In the genomic region with DNA sequence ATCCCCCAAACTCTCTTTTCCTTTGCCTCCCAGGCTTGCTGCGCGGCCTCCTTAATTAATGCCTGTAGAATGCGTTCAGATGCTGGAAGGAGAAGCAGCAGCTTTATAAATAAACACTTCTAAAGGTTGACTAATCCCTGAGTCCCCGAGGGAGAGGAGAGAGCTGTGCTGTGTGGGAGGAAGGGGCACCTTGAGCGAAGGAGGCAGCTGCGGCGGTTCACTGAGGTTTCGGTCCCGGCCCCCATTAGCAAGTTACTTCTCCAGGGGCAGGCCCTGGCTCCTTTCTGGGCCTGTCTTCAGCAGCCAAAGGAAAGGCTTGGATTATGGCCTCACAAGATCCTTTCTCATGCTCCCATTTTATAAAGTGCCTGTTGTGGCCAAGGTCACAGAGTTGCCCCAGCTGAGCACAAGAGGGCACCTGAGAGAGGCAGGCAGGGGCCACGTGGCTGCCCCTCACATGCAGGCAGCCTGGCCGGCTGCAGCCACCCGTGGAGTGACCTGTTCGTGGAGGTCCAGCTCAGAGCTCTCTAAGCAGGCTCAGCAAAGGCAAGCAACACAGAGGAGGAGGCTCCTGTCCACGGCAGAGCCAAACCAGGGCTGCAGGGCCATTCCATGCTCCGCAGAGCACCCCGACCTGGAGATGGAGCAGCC, we compare ENCODE assay signal across 12 cellular contexts. TPM values are rescaled to one million over a fixed set of nuclear protein-coding genes. Genes with fewer than 3 reads are reported as not detected.
DNase-seq lines count a peak whose midpoint lies in the region; ATAC-seq, FAIRE-seq and TF ChIP-seq lines count a peak whose summit lies in the region.
"Had no signal": no experiment of that assay in that cellular context is flagged by ENCODE, and none has a peak within 500 bp of the region (broad histone marks: within the 10 kb centered on the region; RNA-seq: fewer than 3 reads in every experiment).

No MANE protein-coding gene starts in this region.

- intact Hi-C loops in GM12878 (cut with micrococcal nuclease; ENCODE audit: unreplicated experiment): loop anchor here (2.0 kb wide), 1 partner anchor 137 kb away; no protein-coding TSS in a partner anchor
- intact Hi-C loops in posterior vena cava (cut with DNase I): loop anchor here (10.0 kb wide), 1 partner anchor 279 kb away; no protein-coding TSS in a partner anchor

- DNase-seq in GM12878 (ENCODE audit: low read depth, low spot score): no peak
- peak; percentile 73 for DNase-seq in posterior vena cava (ENCODE audit: low spot score)
- no peak for DNase-seq in mesothelial cell of epicardium (ENCODE audit: low spot score in 2 of 2, unreplicated experiment in 2 of 2)
- no peak for DNase-seq in activated CD8-positive, alpha-beta T cell treated with anti-CD3 and anti-CD28 coated beads, Interleukin-2, amount 10 ng/mL, durations not matched to agents 7 days and 5 days
- DNase-seq in omental fat pad (ENCODE audit: low spot score): no peak
- DNase-seq: activated CD4-positive, alpha-beta T cell treated with anti-CD3 and anti-CD28 coated beads for 1 hour; DND-41; left ventricle myocardium superior; NCI-H345 had no signal

- CTCF ChIA-PET in GM12878 (lab: Yijun Ruan, JAX): interaction anchor here (0.6 to 0.8 kb wide), 3 partner anchors 9 to 132 kb away, joined by 3 to 5 read pairs (median 3); no protein-coding TSS in a partner anchor
- CTCF ChIA-PET in activated CD8-positive, alpha-beta T cell treated with anti-CD3 and anti-CD28 coated beads, Interleukin-2, amount 10 ng/mL, durations not matched to agents 7 days and 5 days (lab: Charles Lee): no interaction called here

- no peaks in the 10 kb centered on the region for H3K9me3 Mint-ChIP-seq in mesothelial cell of epicardium
- no peaks in the 10 kb centered on the region for H3K9me3 Mint-ChIP-seq in activated CD8-positive, alpha-beta T cell treated with anti-CD3 and anti-CD28 coated beads, Interleukin-2, amount 10 ng/mL, durations not matched to agents 7 days and 5 days (ENCODE audit: insufficient read depth)

- no peaks in the 10 kb centered on the region; a peak in 1 of 4 replicates for H3K27me3 ChIP-seq in GM12878 (replicated peaks in 1 of 2; ENCODE audit: control insufficient read depth in 2 of 2, insufficient read depth in 2 of 2, low read length in 1 of 2)

- H3K4me1 ChIP-seq in GM12878 (ENCODE audit: control insufficient read depth, insufficient read depth, low read length): peaks cover 18% of the 10 kb centered on the region

- H2AFZ ChIP-seq in GM12878 (ENCODE audit: control insufficient read depth, low read depth, low read length): no peak overlapping the region; the same call in 1 of the 2 replicates

- peak; percentile 73 for FAIRE-seq in GM12878 (lab: Jason Lieb, UNC)

- H3K36me3 Mint-ChIP-seq in mesothelial cell of epicardium: no peaks in the 10 kb centered on the region
- H3K36me3 Mint-ChIP-seq in activated CD8-positive, alpha-beta T cell treated with anti-CD3 and anti-CD28 coated beads, Interleukin-2, amount 10 ng/mL, durations not matched to agents 7 days and 5 days (ENCODE audit: low read depth): no peaks in the 10 kb centered on the region

- BruUV-seq in GM12878 (replicated peaks; lab: Mats Ljungman, UMichigan): no TSS peak

- in situ Hi-C loops in GM12878 (cut with MboI): no loop called here

- TF ChIP-seq RAD21 in GM12878 (IDR thresholded peaks at IDR 0.05; ENCODE audit: insufficient read depth, low read depth, low read length): no peak

- no peaks in the 10 kb centered on the region for H4K20me1 ChIP-seq in GM12878 (ENCODE audit: control insufficient read depth, insufficient read depth)

- peak in 1 of 2 experiments; percentile 54; a peak in 1 of 4 replicates for TF ChIP-seq EP300 in GM12878 (IDR thresholded peaks at IDR 0.05; ENCODE audit: borderline replicate concordance in 1 of 2, control insufficient read depth in 1 of 2, low read depth in 2 of 2, low read length in 2 of 2)

- H3K4me3 Mint-ChIP-seq in mesothelial cell of epicardium: no peak overlapping the region
- H3K4me3 Mint-ChIP-seq in activated CD8-positive, alpha-beta T cell treated with anti-CD3 and anti-CD28 coated beads, Interleukin-2, amount 10 ng/mL, durations not matched to agents 7 days and 5 days: no peak overlapping the region

- H3K9ac ChIP-seq in GM12878 (ENCODE audit: control insufficient read depth, insufficient read depth, low read length): no peak overlapping the region; the same call in 1 of the 2 replicates

- H3K36me3 ChIP-seq in GM12878 (ENCODE audit: control insufficient read depth in 2 of 2, insufficient read depth in 2 of 2, low read length in 1 of 2): no peaks in the 10 kb centered on the region; a peak in 2 of 4 replicates

- H3K79me2 ChIP-seq in GM12878 (ENCODE audit: control insufficient read depth, insufficient read depth, low read length): no peaks in the 10 kb centered on the region

- SMC1A ChIA-PET in GM12878 (lab: Charles Lee; ENCODE audit: uncharacterized antibody, unreplicated experiment): interaction anchor here (0.9 to 1.4 kb wide), 3 partner anchors 9 to 132 kb away, joined by 3 to 4 read pairs (median 3); no protein-coding TSS in a partner anchor

- H3K4me2 ChIP-seq in GM12878 (ENCODE audit: control insufficient read depth, insufficient read depth): peak overlapping the region; percentile 54

- 17% methylated on average over 16 of the region's 16 CpGs for WGBS in GM12878 (ENCODE audit: insufficient coverage, insufficient replicate concordance, low lambda C conversion rate, missing lambda C conversion rate)

- H3K4me3 ChIP-seq in GM12875 (ENCODE audit: low read depth, low read length) (no peak overlapping the region), GM12878 (no peak overlapping the region)

- POLR2A ChIA-PET in GM12878 (lab: Charles Lee): interaction anchor here (0.6 to 2.0 kb wide), 2 partner anchors 9 to 144 kb away, joined by 3 to 8 read pairs; no protein-coding TSS in a partner anchor
- POLR2A ChIA-PET in activated CD8-positive, alpha-beta T cell treated with anti-CD3 and anti-CD28 coated beads, Interleukin-2, amount 10 ng/mL, durations not matched to agents 7 days and 5 days (lab: Charles Lee): no interaction called here

- ATAC-seq in HG03108 (IDR thresholded peaks at IDR 0.05; ENCODE audit: unreplicated experiment) (peak; percentile 44), GM12878 (peak; percentile 88), omental fat pad (ENCODE audit: low FRiP score) (no peak), GM18909 (IDR thresholded peaks at IDR 0.05; ENCODE audit: poor library complexity, unreplicated experiment) (no peak)
- ATAC-seq in activated CD8-positive, alpha-beta T cell treated with anti-CD3 and anti-CD28 coated beads, Interleukin-2, amount 10 ng/mL, durations not matched to agents 7 days and 5 days: no peak
- ATAC-seq: left ventricle myocardium superior had no signal

- H3K27ac Mint-ChIP-seq in mesothelial cell of epicardium: no peak overlapping the region
- no peak overlapping the region for H3K27ac Mint-ChIP-seq in activated CD8-positive, alpha-beta T cell treated with anti-CD3 and anti-CD28 coated beads, Interleukin-2, amount 10 ng/mL, durations not matched to agents 7 days and 5 days

- 0 out of 2 replicates have a peak, but pooled peaks have one; percentile 9 for TF ChIP-seq CTCF in GM12875 (IDR thresholded peaks at IDR 0.05; ENCODE audit: borderline replicate concordance, insufficient read depth, low read depth, low read length)
- TF ChIP-seq CTCF in GM12878 (IDR thresholded peaks at IDR 0.05 in 2 of 3, conservative IDR thresholded peaks at IDR 0.05 in 1 of 3; ENCODE audit: control insufficient read depth in 2 of 3, extremely low read depth in 1 of 3, insufficient read depth in 1 of 3, low read depth in 3 of 3, low read length in 3 of 3): 0 out of 6 replicates have a peak, but pooled peaks of 2 of the 3 experiments have one; percentile 1 to 5
- TF ChIP-seq CTCF in mesothelial cell of epicardium (IDR thresholded peaks at IDR 0.05; ENCODE audit: unreplicated experiment): no peak
- TF ChIP-seq CTCF in omental fat pad (IDR thresholded peaks at IDR 0.05): no peak

- no peaks in the 10 kb centered on the region for H3K9me3 ChIP-seq in GM12878 (replicated peaks; ENCODE audit: control insufficient read depth, insufficient read depth, low read length)

- peaks cover 18% of the 10 kb centered on the region for H3K4me1 Mint-ChIP-seq in mesothelial cell of epicardium
- H3K4me1 Mint-ChIP-seq in activated CD8-positive, alpha-beta T cell treated with anti-CD3 and anti-CD28 coated beads, Interleukin-2, amount 10 ng/mL, durations not matched to agents 7 days and 5 days (ENCODE audit: low read depth): peaks cover 11% of the 10 kb centered on the region

- H3K27ac ChIP-seq in GM12878 (ENCODE audit: control insufficient read depth, insufficient read depth): no peak overlapping the region

- peaks cover 2% of the 10 kb centered on the region for H3K27me3 Mint-ChIP-seq in mesothelial cell of epicardium (ENCODE audit: low read depth)
- no peaks in the 10 kb centered on the region for H3K27me3 Mint-ChIP-seq in activated CD8-positive, alpha-beta T cell treated with anti-CD3 and anti-CD28 coated beads, Interleukin-2, amount 10 ng/mL, durations not matched to agents 7 days and 5 days (ENCODE audit: low read depth)

- RAD21 ChIA-PET in GM12878 (lab: Charles Lee; ENCODE audit: unreplicated experiment): interaction anchor here (1.0 to 1.4 kb wide), 2 partner anchors 9 to 142 kb away, joined by 4 to 5 read pairs; no protein-coding TSS in a partner anchor

- TF ChIP-seq POLR2A in GM12878 (IDR thresholded peaks at IDR 0.05; ENCODE audit: low read depth, low read length): no peak

RNA-seq across cellular contexts. Expression of a gene that starts 15.0 kb away (rescaled TPM):
- total RNA-seq in GM12878 (2013; cell fraction: nucleolus; rRNA removed): 1.5 and 2.8 TPM in 2 replicates
- total RNA-seq in GM12878 (2014; rRNA removed): 0.73 and 0.76 TPM in 2 replicates
- 0.49 and 0.51 TPM in 2 replicates for total RNA-seq in GM12878 (2014; rRNA removed; fragmentation: Illumina TruSeq; extraction: Trizol)
- 0.64 and 1.1 TPM in 2 replicates for total RNA-seq in GM12878 (2021)
- polyA plus RNA-seq in GM12878 (2011; ENCODE audit: low read depth): 0.25 TPM
- 0.94 and 1.0 TPM in 2 replicates for polyA plus RNA-seq in GM12878 (2011; rRNA removed)
- 0.75 and 1.9 TPM in 2 replicates for polyA plus RNA-seq in GM12878 (2011; cell fraction: cytosol; rRNA removed)
- polyA plus RNA-seq in GM12878 (2011; cell fraction: nucleus; rRNA removed): 3.9 and 5.4 TPM in 2 replicates
- polyA plus RNA-seq in GM12878 (2012): 0.49 and 0.91 TPM in 2 replicates
- 0.44 and 0.50 TPM in 2 replicates for polyA plus RNA-seq in GM12878 (2014; fragmentation: Illumina TruSeq; extraction: Trizol)
- under 1 TPM; 0.03 to 0.20 TPM for polyA plus RNA-seq in GM12878 (2014; fragmentation: Nextera tagmentation; extraction: Ambion mirVana)
- polyA plus RNA-seq in GM12878 (2014; rRNA removed): 0.86 and 1.2 TPM in 2 replicates
- polyA plus RNA-seq in GM12878 (2016; fragmentation: Nextera tagmentation; extraction: Ambion mirVana): 1 to 10 TPM in 1 of 2 experiments, under 1 TPM in 1; 0.66 to 1.0 TPM
- polyA minus RNA-seq in GM12878 (2011; rRNA and poly(A)+ RNA removed): 1.1 and 1.4 TPM in 2 replicates
- not detected in 2 replicates for polyA minus RNA-seq in GM12878 (2011; cell fraction: cytosol; rRNA and poly(A)+ RNA removed)
- 2.7 and 3.2 TPM in 2 replicates for polyA minus RNA-seq in GM12878 (2011; cell fraction: nucleus; rRNA and poly(A)+ RNA removed)
- 1 to 10 TPM; 5.9 to 7.3 TPM for total RNA-seq in posterior vena cava
- 0.09 to 0.45 TPM (median 0.45 TPM) in 3 replicates for total RNA-seq in mesothelial cell of epicardium
- 1 to 10 TPM; 6.8 to 7.0 TPM for total RNA-seq in activated CD8-positive, alpha-beta T cell treated with anti-CD3 and anti-CD28 coated beads, Interleukin-2, amount 10 ng/mL, durations not matched to agents 7 days and 5 days
- 10 to 100 TPM in 1 of 4 donors, 1 to 10 TPM in 3; 3.9 to 13.0 (median 6.8) TPM for total RNA-seq in omental fat pad

Comparison
In these comparisons a context has a peak if more than half of its experiments do, and no peak if none do; other contexts are left out.
1. CTCF ChIP-seq: peak in GM12875 (single experiment) and GM12878 (2 of 3); none in mesothelial cell of epicardium (single experiment) and omental fat pad (0 of 3).
2. ATAC-seq: peak in HG03108 (single experiment) and GM12878 (single experiment); none in activated CD8-positive, alpha-beta T cell treated with anti-CD3 and anti-CD28 coated beads, Interleukin-2, amount 10 ng/mL, durations not matched to agents 7 days and 5 days (single experiment), omental fat pad (single experiment) and GM18909 (single experiment).